In genomic region chr11:65213322-65214211, GRCh38 we compare ENCODE assay signal across 11 cellular contexts. TPM values are rescaled to one million over a fixed set of nuclear protein-coding genes. Genes with fewer than 3 reads are reported as not detected.
A peak's percentile ranks its signal among the peaks of the same experiment; 100 is the strongest.
DNase-seq lines count a peak whose midpoint lies in the region; ATAC-seq and TF ChIP-seq lines count a peak whose summit lies in the region.
"Had no signal": no experiment of that assay in that cellular context is flagged by ENCODE, and none has a peak within 500 bp of the region (broad histone marks: within the 10 kb centered on the region; RNA-seq: fewer than 3 reads in every experiment).

No MANE protein-coding gene starts in this region.

- peaks cover 0 to 5% of the 10 kb centered on the region in 2 donors for H3K36me3 ChIP-seq in aorta (ENCODE audit: control insufficient read depth in 1 of 2, insufficient read depth in 2 of 2, low read length in 1 of 2)

- no peaks in the 10 kb centered on the region for H3K9me3 Mint-ChIP-seq in activated naive CD8-positive, alpha-beta T cell (ENCODE audit: low read depth)
- peaks cover 3% of the 10 kb centered on the region for H3K9me3 Mint-ChIP-seq in activated naive CD8-positive, alpha-beta T cell treated with anti-CD3 and anti-CD28 coated beads for 36 hours

- H3K4me3 ChIP-seq in aorta (ENCODE audit: low read length in 2 of 2) (no peak overlapping the region), coronary artery (no peak overlapping the region)

- ATAC-seq in aorta (ENCODE audit: low FRiP score), result peak; percentile 27

- WGBS in aorta, 2 donors, result 48 to 50% methylated on average over 26 of the region's 26 CpGs

- peaks cover 5% of the 10 kb centered on the region for H3K36me3 Mint-ChIP-seq in activated naive CD8-positive, alpha-beta T cell
- H3K36me3 Mint-ChIP-seq in activated naive CD8-positive, alpha-beta T cell treated with anti-CD3 and anti-CD28 coated beads for 36 hours, result peaks cover 2% of the 10 kb centered on the region

- no peaks in the 10 kb centered on the region for H3K9me3 ChIP-seq in aorta (ENCODE audit: control insufficient read depth, low read length)

- peaks cover 35% of the 10 kb centered on the region for H3K4me1 Mint-ChIP-seq in activated naive CD8-positive, alpha-beta T cell (ENCODE audit: low read depth)
- peaks cover 10% of the 10 kb centered on the region for H3K4me1 Mint-ChIP-seq in activated naive CD8-positive, alpha-beta T cell treated with anti-CD3 and anti-CD28 coated beads for 36 hours

- H3K4me1 ChIP-seq in aorta (ENCODE audit: control insufficient read depth in 1 of 2, insufficient read depth in 2 of 2, low read length in 2 of 2), result no peaks in the 10 kb centered on the region

- H3K27ac Mint-ChIP-seq in activated naive CD8-positive, alpha-beta T cell, result no peak overlapping the region
- no peak overlapping the region for H3K27ac Mint-ChIP-seq in activated naive CD8-positive, alpha-beta T cell treated with anti-CD3 and anti-CD28 coated beads for 36 hours

- H3K4me3 Mint-ChIP-seq in activated naive CD8-positive, alpha-beta T cell, result peak overlapping the region; percentile 38
- no peak overlapping the region for H3K4me3 Mint-ChIP-seq in activated naive CD8-positive, alpha-beta T cell treated with anti-CD3 and anti-CD28 coated beads for 36 hours

- TF ChIP-seq CTCF in coronary artery (IDR thresholded peaks at IDR 0.05), result no peak

- DNase-seq in activated naive CD8-positive, alpha-beta T cell treated with anti-CD3 and anti-CD28 coated beads for 36 hours, result no peak
- DNase-seq in SKM-1 treated with dmso at 0.1 percent for 144 hours (lab: John Stamatoyannopoulos, UW; ENCODE audit: unreplicated experiment) (peak; percentile 73), iPS-NIHi7 (ENCODE audit: extremely low spot score) (peak; percentile 70), aorta (no peak), NCI-H1694 treated with DMSO at 0.1 percent for 48 hours (lab: John Stamatoyannopoulos, UW) (no peak), NCI-H1436 (lab: John Stamatoyannopoulos, UW) (no peak), coronary artery (ENCODE audit: low spot score) (no peak)
- DNase-seq: activated T-cell treated with anti-CD3 and anti-CD28 coated beads for 4 hours, Calu3 had no signal

- H3K27me3 Mint-ChIP-seq in activated naive CD8-positive, alpha-beta T cell, result no peaks in the 10 kb centered on the region
- peaks cover 4% of the 10 kb centered on the region for H3K27me3 Mint-ChIP-seq in activated naive CD8-positive, alpha-beta T cell treated with anti-CD3 and anti-CD28 coated beads for 36 hours

- no peaks in the 10 kb centered on the region for H3K27me3 ChIP-seq in aorta (ENCODE audit: control insufficient read depth in 1 of 2, insufficient read depth in 2 of 2, low read length in 1 of 2)

- intact Hi-C loops in aorta (cut with DNase I), result no loop called here

- H3K27ac ChIP-seq in aorta (ENCODE audit: low read depth in 1 of 2, low read length in 2 of 2) (no peak overlapping the region), coronary artery (no peak overlapping the region)

RNA-seq across cellular contexts. Expression of gene CAPN1, which starts 31.8 kb away (rescaled TPM):
- 10 to 100 TPM; 57.9 to 66.7 TPM for total RNA-seq in activated naive CD8-positive, alpha-beta T cell treated with anti-CD3 and anti-CD28 coated beads for 36 hours
- 100 to 1,000 TPM; 109 to 137 TPM for total RNA-seq in aorta
- polyA plus RNA-seq in aorta, result 10 to 100 TPM; 75.5 to 96.3 TPM

RNA-seq across cellular contexts. Expression of gene SPDYC, which starts 43.5 kb away (rescaled TPM):
- not detected for total RNA-seq in activated naive CD8-positive, alpha-beta T cell treated with anti-CD3 and anti-CD28 coated beads for 36 hours
- total RNA-seq in aorta, result not detected
- not detected for polyA plus RNA-seq in aorta
- total RNA-seq: Calu3, mononuclear cell had no signal

RNA-seq across cellular contexts. Expression of gene POLA2, which starts 48.2 kb away (rescaled TPM):
- 10 to 100 TPM; 73.8 to 74.5 TPM for total RNA-seq in activated naive CD8-positive, alpha-beta T cell treated with anti-CD3 and anti-CD28 coated beads for 36 hours
- total RNA-seq in aorta, result 1 to 10 TPM; 3.4 to 9.2 TPM
- polyA plus RNA-seq in aorta, result 1 to 10 TPM; 3.0 to 4.1 TPM

Comparison
In these comparisons a context has a peak if more than half of its experiments do, and no peak if none do; other contexts are left out.
1. DNase-seq: peak in SKM-1 treated with dmso at 0.1 percent for 144 hours (single experiment) and iPS-NIHi7 (single experiment); none in activated naive CD8-positive, alpha-beta T cell treated with anti-CD3 and anti-CD28 coated beads for 36 hours (single experiment), aorta (0 of 2), NCI-H1694 treated with DMSO at 0.1 percent for 48 hours (single experiment), NCI-H1436 (single experiment) and coronary artery (single experiment).
2. RNA of gene POLA2, which starts 48.2 kb away (total RNA-seq): 73.8 to 74.5 TPM in activated naive CD8-positive, alpha-beta T cell treated with anti-CD3 and anti-CD28 coated beads for 36 hours; 3.4 to 9.2 TPM in aorta; every median in the first group is over 4 times any median in the second.